ENCODE assay signal across 2 cellular contexts in the genomic region with DNA sequence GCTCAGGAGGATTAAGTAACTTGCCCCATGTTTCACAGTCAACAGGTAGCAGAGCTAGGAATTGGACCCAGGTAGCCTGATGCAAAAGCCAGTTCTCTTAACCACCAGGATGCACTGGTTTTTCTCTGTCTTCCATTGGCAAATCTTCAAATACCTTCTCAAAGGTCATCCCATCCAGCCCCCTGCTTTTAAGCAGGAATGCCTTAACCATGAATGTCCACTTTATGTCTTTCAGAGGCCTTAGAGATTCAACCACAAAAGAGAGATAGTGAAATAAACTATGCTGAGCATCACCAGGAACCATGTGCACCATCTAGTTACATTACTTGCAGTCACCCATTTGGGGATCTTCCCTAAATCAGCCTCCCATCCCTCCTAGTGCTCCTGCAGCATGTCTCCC.
TF ChIP-seq lines count a peak whose summit lies in the region.

No MANE protein-coding gene starts in this region.

TF ChIP-seq in SK-N-SH, 30 proteins besides CTCF, POLR2A, EP300 and RAD21 (continued from another document):
- TF ChIP-seq, protein P1, sequence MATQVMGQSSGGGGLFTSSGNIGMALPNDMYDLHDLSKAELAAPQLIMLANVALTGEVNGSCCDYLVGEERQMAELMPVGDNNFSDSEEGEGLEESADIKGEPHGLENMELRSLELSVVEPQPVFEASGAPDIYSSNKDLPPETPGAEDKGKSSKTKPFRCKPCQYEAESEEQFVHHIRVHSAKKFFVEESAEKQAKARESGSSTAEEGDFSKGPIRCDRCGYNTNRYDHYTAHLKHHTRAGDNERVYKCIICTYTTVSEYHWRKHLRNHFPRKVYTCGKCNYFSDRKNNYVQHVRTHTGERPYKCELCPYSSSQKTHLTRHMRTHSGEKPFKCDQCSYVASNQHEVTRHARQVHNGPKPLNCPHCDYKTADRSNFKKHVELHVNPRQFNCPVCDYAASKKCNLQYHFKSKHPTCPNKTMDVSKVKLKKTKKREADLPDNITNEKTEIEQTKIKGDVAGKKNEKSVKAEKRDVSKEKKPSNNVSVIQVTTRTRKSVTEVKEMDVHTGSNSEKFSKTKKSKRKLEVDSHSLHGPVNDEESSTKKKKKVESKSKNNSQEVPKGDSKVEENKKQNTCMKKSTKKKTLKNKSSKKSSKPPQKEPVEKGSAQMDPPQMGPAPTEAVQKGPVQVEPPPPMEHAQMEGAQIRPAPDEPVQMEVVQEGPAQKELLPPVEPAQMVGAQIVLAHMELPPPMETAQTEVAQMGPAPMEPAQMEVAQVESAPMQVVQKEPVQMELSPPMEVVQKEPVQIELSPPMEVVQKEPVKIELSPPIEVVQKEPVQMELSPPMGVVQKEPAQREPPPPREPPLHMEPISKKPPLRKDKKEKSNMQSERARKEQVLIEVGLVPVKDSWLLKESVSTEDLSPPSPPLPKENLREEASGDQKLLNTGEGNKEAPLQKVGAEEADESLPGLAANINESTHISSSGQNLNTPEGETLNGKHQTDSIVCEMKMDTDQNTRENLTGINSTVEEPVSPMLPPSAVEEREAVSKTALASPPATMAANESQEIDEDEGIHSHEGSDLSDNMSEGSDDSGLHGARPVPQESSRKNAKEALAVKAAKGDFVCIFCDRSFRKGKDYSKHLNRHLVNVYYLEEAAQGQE (IDR thresholded peaks at IDR 0.05; ENCODE audit: low read depth, low read length): no peak
- TF ChIP-seq TEAD4 (IDR thresholded peaks at IDR 0.05; ENCODE audit: borderline replicate concordance, insufficient read depth) (0 out of 2 replicates have a peak, but pooled peaks have one; percentile 17), ELF1 (IDR thresholded peaks at IDR 0.05) (no peak), JUND (IDR thresholded peaks at IDR 0.05) (peak; percentile 34; the same call in 1 of the 2 replicates), RCOR1 (IDR thresholded peaks at IDR 0.05; ENCODE audit: low read length) (no peak), MXI1 (IDR thresholded peaks at IDR 0.05; ENCODE audit: low read depth, low read length) (no peak), GATA2 (CRISPR knock-in tag; IDR thresholded peaks at IDR 0.05) (no peak), FOXJ3 (CRISPR knock-in tag; IDR thresholded peaks at IDR 0.05) (no peak), YY1 (IDR thresholded peaks at IDR 0.05; ENCODE audit: low read depth) (no peak), CHD2 (IDR thresholded peaks at IDR 0.05; ENCODE audit: low read length, partially characterized antibody) (no peak), TCF12 (IDR thresholded peaks at IDR 0.05) (peak; percentile 62)
- TF ChIP-seq, protein P2, sequence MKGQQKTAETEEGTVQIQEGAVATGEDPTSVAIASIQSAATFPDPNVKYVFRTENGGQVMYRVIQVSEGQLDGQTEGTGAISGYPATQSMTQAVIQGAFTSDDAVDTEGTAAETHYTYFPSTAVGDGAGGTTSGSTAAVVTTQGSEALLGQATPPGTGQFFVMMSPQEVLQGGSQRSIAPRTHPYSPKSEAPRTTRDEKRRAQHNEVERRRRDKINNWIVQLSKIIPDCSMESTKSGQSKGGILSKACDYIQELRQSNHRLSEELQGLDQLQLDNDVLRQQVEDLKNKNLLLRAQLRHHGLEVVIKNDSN (IDR thresholded peaks at IDR 0.05; ENCODE audit: borderline replicate concordance, low read depth): no peak
- TF ChIP-seq, protein P3, sequence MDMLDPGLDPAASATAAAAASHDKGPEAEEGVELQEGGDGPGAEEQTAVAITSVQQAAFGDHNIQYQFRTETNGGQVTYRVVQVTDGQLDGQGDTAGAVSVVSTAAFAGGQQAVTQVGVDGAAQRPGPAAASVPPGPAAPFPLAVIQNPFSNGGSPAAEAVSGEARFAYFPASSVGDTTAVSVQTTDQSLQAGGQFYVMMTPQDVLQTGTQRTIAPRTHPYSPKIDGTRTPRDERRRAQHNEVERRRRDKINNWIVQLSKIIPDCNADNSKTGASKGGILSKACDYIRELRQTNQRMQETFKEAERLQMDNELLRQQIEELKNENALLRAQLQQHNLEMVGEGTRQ (IDR thresholded peaks at IDR 0.05; ENCODE audit: borderline replicate concordance, low read depth, low read length): no peak
- TF ChIP-seq, protein P4, sequence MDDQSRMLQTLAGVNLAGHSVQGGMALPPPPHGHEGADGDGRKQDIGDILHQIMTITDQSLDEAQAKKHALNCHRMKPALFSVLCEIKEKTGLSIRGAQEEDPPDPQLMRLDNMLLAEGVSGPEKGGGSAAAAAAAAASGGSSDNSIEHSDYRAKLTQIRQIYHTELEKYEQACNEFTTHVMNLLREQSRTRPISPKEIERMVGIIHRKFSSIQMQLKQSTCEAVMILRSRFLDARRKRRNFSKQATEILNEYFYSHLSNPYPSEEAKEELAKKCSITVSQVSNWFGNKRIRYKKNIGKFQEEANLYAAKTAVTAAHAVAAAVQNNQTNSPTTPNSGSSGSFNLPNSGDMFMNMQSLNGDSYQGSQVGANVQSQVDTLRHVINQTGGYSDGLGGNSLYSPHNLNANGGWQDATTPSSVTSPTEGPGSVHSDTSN (IDR thresholded peaks at IDR 0.05): peak; percentile 30; the same call in 1 of the 2 replicates

TF ChIP-seq in SK-N-SH treated with all-trans-retinoic acid at 6 μM for 48 hours, 23 proteins besides CTCF, POLR2A, EP300 and RAD21 (continued from another document):
- TF ChIP-seq, protein P5, sequence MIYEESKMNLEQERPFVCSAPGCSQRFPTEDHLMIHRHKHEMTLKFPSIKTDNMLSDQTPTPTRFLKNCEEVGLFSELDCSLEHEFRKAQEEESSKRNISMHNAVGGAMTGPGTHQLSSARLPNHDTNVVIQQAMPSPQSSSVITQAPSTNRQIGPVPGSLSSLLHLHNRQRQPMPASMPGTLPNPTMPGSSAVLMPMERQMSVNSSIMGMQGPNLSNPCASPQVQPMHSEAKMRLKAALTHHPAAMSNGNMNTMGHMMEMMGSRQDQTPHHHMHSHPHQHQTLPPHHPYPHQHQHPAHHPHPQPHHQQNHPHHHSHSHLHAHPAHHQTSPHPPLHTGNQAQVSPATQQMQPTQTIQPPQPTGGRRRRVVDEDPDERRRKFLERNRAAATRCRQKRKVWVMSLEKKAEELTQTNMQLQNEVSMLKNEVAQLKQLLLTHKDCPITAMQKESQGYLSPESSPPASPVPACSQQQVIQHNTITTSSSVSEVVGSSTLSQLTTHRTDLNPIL (CRISPR knock-in tag; IDR thresholded peaks at IDR 0.05; ENCODE audit: low read depth): no peak
- TF ChIP-seq ZC3H10 (CRISPR knock-in tag; IDR thresholded peaks at IDR 0.05): no peak
- TF ChIP-seq, protein P6, sequence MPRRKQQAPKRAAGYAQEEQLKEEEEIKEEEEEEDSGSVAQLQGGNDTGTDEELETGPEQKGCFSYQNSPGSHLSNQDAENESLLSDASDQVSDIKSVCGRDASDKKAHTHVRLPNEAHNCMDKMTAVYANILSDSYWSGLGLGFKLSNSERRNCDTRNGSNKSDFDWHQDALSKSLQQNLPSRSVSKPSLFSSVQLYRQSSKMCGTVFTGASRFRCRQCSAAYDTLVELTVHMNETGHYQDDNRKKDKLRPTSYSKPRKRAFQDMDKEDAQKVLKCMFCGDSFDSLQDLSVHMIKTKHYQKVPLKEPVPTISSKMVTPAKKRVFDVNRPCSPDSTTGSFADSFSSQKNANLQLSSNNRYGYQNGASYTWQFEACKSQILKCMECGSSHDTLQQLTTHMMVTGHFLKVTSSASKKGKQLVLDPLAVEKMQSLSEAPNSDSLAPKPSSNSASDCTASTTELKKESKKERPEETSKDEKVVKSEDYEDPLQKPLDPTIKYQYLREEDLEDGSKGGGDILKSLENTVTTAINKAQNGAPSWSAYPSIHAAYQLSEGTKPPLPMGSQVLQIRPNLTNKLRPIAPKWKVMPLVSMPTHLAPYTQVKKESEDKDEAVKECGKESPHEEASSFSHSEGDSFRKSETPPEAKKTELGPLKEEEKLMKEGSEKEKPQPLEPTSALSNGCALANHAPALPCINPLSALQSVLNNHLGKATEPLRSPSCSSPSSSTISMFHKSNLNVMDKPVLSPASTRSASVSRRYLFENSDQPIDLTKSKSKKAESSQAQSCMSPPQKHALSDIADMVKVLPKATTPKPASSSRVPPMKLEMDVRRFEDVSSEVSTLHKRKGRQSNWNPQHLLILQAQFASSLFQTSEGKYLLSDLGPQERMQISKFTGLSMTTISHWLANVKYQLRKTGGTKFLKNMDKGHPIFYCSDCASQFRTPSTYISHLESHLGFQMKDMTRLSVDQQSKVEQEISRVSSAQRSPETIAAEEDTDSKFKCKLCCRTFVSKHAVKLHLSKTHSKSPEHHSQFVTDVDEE (CRISPR knock-in tag; IDR thresholded peaks at IDR 0.05): no peak
- no peak for TF ChIP-seq ISL1 (CRISPR knock-in tag; IDR thresholded peaks at IDR 0.05)
- TF ChIP-seq ZNF565 (CRISPR knock-in tag; conservative IDR thresholded peaks at IDR 0.05; ENCODE audit: low read depth): no peak
- no peak for TF ChIP-seq ARNTL (CRISPR knock-in tag; IDR thresholded peaks at IDR 0.05; ENCODE audit: borderline replicate concordance, low read depth)
- no peak for TF ChIP-seq SNAI2 (CRISPR knock-in tag; IDR thresholded peaks at IDR 0.05)
- no peak for TF ChIP-seq PPARA (CRISPR knock-in tag; IDR thresholded peaks at IDR 0.05; ENCODE audit: borderline replicate concordance)
